ENCODE assay signal across 8 cellular contexts in the genomic region with DNA sequence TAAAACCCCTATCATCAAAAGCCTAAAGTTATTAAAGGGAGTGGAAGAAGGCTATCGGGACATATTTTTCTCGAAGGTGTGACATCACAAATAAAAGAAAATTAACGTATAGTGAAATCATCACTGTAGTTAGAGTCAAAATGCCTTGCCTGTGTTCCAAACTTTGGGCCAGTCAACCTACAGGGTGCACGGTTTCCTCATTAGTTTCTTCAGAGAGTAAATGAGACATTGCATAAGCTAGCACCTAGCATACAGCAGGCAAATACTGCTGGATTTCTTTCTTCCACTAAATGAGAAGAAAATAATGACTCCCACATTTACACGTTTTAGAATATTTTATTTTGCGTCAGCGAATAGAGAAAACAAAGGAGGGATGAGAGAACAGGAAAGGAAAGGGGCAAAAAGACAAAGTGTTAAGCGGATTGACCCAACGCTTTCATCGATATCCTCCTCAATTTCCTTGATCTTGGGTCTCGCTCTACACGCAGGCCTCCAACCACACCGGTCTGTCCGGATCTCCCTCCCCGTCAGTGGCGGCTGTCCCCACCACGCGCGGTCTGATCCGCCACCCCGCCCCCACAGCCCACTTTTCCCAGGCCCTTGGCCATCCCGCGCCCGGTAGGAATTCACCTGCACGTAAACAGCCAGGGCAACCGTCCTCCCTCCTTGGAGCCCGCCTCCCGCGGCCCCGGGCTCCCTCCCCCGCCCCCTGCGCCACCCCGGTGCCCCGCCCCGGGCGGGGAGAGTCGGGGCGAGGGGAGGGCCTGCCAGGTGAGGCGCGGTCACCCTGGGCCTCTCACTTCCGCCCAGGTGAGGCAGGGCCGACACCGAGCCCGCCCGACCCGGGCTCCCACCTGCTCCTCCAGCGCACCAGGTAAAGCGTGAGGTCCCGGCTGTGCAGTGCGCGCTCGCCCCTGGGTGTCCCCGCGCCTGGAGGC. TPM values are rescaled to one million over a fixed set of nuclear protein-coding genes. Genes with fewer than 3 reads are reported as not detected.
DNase-seq lines count a peak whose midpoint lies in the region; ATAC-seq and TF ChIP-seq lines count a peak whose summit lies in the region.

PATJ (plus strand) TSS at position 799 of the 938 bp plus-strand sequence. CDS start 20,413 bp downstream, outside the sequence.

- no peaks in the 10 kb centered on the region for H3K36me3 Mint-ChIP-seq in activated naive CD4-positive, alpha-beta T cell treated with anti-CD3 and anti-CD28 coated beads for 36 hours (ENCODE audit: low read depth)

- POLR2A ChIA-PET in Panc1 (lab: Charles Lee) = interaction anchor here (0.7 kb wide), 1 partner anchor 595 kb away, joined by 3 read pairs; no protein-coding TSS in a partner anchor

- peaks cover 19% of the 10 kb centered on the region for H3K4me1 Mint-ChIP-seq in activated naive CD4-positive, alpha-beta T cell treated with anti-CD3 and anti-CD28 coated beads for 36 hours (ENCODE audit: low read depth)

- TF ChIP-seq CTCF in Panc1 (IDR thresholded peaks at IDR 0.05) (no peak), upper lobe of left lung (IDR thresholded peaks at IDR 0.05) (no peak)

- H3K27ac Mint-ChIP-seq in activated naive CD4-positive, alpha-beta T cell treated with anti-CD3 and anti-CD28 coated beads for 36 hours = peak within 1 kb of the TSS; percentile 83

- peak in 2 of 4 donors; percentile 69 to 75 for TF ChIP-seq POLR2A in upper lobe of left lung (IDR thresholded peaks at IDR 0.05)

- peak within 1 kb of the TSS; percentile 93 for H3K27ac ChIP-seq in Panc1 (ENCODE audit: low read length)
- H3K27ac ChIP-seq in upper lobe of left lung = peak within 1 kb of the TSS; percentile 93 to 96 (median 94)

- ATAC-seq in GM19025 (IDR thresholded peaks at IDR 0.05; ENCODE audit: low read depth, unreplicated experiment) (peak; percentile 88), HG03196 (IDR thresholded peaks at IDR 0.05; ENCODE audit: unreplicated experiment) (peak; percentile 70), Panc1 (peak; percentile 90), Right ventricle myocardium superior (ENCODE audit: poor library complexity) (peak; percentile 86), upper lobe of left lung (ENCODE audit: low FRiP score in 2 of 2) (peak; percentile 83 to 95)

- no peaks in the 10 kb centered on the region for H3K27me3 Mint-ChIP-seq in activated naive CD4-positive, alpha-beta T cell treated with anti-CD3 and anti-CD28 coated beads for 36 hours (ENCODE audit: low read depth)

- H3K4me3 ChIP-seq in Panc1 (ENCODE audit: low read depth in 2 of 2, low read length in 2 of 2) (peak within 1 kb of the TSS; percentile 68 to 83), upper lobe of left lung (peak within 1 kb of the TSS; percentile 68 to 98 (median 88))

- CTCF ChIA-PET in Panc1 (lab: Charles Lee) = no interaction called here
- CTCF ChIA-PET in activated naive CD4-positive, alpha-beta T cell treated with anti-CD3 and anti-CD28 coated beads for 36 hours (lab: Charles Lee) = no interaction called here

- H3K4me1 ChIP-seq in Panc1 (ENCODE audit: control insufficient read depth, insufficient read depth, low read length) (peaks cover 28% of the 10 kb centered on the region), upper lobe of left lung (peaks cover 7 to 23% (median 13%) of the 10 kb centered on the region in 4 donors)

- peak within 1 kb of the TSS; percentile 93 for H3K4me3 Mint-ChIP-seq in activated naive CD4-positive, alpha-beta T cell treated with anti-CD3 and anti-CD28 coated beads for 36 hours

- 6 to 10% methylated on average over 29 to 36 of the region's 54 CpGs for WGBS in upper lobe of left lung, 2 donors

- TF ChIP-seq EP300 in upper lobe of left lung (IDR thresholded peaks at IDR 0.05) = no peak

- H3K9me3 ChIP-seq in Panc1 (ENCODE audit: control insufficient read depth, insufficient read depth, low read depth, low read length) (no peaks in the 10 kb centered on the region), upper lobe of left lung (no peaks in the 10 kb centered on the region)

- intact Hi-C loops in Panc1 (cut with micrococcal nuclease; ENCODE audit: unreplicated experiment) (no loop called here), Right ventricle myocardium superior (cut with DNase I) (no loop called here)
- intact Hi-C loops in activated naive CD4-positive, alpha-beta T cell treated with anti-CD3 and anti-CD28 coated beads for 36 hours (cut with micrococcal nuclease) = loop anchor here (1.0 to 10.0 kb wide), 5 partner anchors 17 to 1783 kb away; partner anchors contain the start of genes EFCAB7, ITGB3BP, TM2D1 and USP1

- no peaks in the 10 kb centered on the region for H3K9me3 Mint-ChIP-seq in activated naive CD4-positive, alpha-beta T cell treated with anti-CD3 and anti-CD28 coated beads for 36 hours

- no peaks in the 10 kb centered on the region for H3K36me3 ChIP-seq in Panc1 (ENCODE audit: control insufficient read depth, insufficient read depth, low read length)
- H3K36me3 ChIP-seq in upper lobe of left lung = no peaks in the 10 kb centered on the region

- H3K27me3 ChIP-seq in Panc1 (ENCODE audit: control insufficient read depth, insufficient read depth, low read length) (no peaks in the 10 kb centered on the region), upper lobe of left lung (no peaks in the 10 kb centered on the region)

- in situ Hi-C loops in Panc1 (cut with HindIII; ENCODE audit: low pct_unique_long_range_greater_than_20kb, low sequenced_read_pairs) = no loop called here

- DNase-seq in AG20443 (ENCODE audit: low spot score) (peak; percentile 75), Panc1 (ENCODE audit: low read depth, low spot score) (no peak), Right ventricle myocardium superior (peak; percentile 72), pons (ENCODE audit: low spot score) (peak; percentile 32), upper lobe of left lung (peak; percentile 84 to 94)
- DNase-seq in activated naive CD4-positive, alpha-beta T cell treated with anti-CD3 and anti-CD28 coated beads for 36 hours = peak; percentile 65

- TSS peak; percentile 98 for BruUV-seq in Panc1 (replicated peaks; lab: Mats Ljungman, UMichigan)

RNA-seq across cellular contexts. Expression of gene PATJ, which starts in this region (rescaled TPM):
- total RNA-seq in Panc1 (2021; ENCODE audit: unreplicated experiment) (36.2 TPM), Right ventricle myocardium superior (131 TPM), upper lobe of left lung (100 to 1,000 TPM in 2 of 6 donors, 10 to 100 TPM in 4; 37.1 to 217 (median 70.5) TPM)
- polyA plus RNA-seq in Panc1 (2012; ENCODE audit: insufficient read length) = 12.9 TPM
- 10 to 100 TPM; 13.3 to 13.5 TPM for total RNA-seq in activated naive CD4-positive, alpha-beta T cell treated with anti-CD3 and anti-CD28 coated beads for 36 hours
